21 cellular contexts compared by ENCODE assay signal in the genomic region with DNA sequence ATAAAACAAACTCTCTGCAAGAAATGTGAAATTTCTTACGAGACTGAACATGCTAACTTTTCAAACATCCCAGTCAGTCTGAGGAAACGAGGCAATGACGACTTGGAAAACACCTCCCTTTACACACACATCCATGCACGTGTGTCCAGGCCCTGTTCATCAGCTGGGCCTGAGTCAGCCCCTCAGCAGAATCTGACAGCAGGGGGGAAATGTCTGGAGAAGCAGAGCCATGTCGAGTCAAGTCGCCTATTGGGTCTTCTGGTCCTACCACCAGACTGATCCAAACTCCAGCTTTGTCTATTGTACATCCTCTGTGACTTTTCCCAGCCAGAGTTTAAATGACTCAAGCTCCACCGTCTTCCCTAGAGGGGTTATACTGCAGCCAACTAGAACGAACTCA.
DNase-seq lines count a peak whose midpoint lies in the region; ATAC-seq, FAIRE-seq and TF ChIP-seq lines count a peak whose summit lies in the region.
"Had no signal": no experiment of that assay in that cellular context is flagged by ENCODE, and none has a peak within 500 bp of the region (broad histone marks: within the 10 kb centered on the region; RNA-seq: fewer than 3 reads in every experiment).

No MANE protein-coding gene starts in this region.

- peak overlapping the region; percentile 68; the same call in 1 of the 2 replicates for H3K27ac ChIP-seq in VCaP
- H3K27ac ChIP-seq: uterus had no signal

- FAIRE-seq in urothelium cell line (lab: Jason Lieb, UNC): no peak
- FAIRE-seq: HTR-8/SVneo had no signal

- peaks cover 43% of the 10 kb centered on the region for H3K4me1 Mint-ChIP-seq in activated T-cell treated with anti-CD3 and anti-CD28 coated beads, Interleukin-2, amount 50 U/mL, for 24 hours (ENCODE audit: low read depth)
- H3K4me1 Mint-ChIP-seq: WTC11 had no signal

- H3K36me3 Mint-ChIP-seq in activated T-cell treated with anti-CD3 and anti-CD28 coated beads, Interleukin-2, amount 50 U/mL, for 24 hours (ENCODE audit: low read depth): no peaks in the 10 kb centered on the region
- H3K36me3 Mint-ChIP-seq: natural killer cell treated with Interleukin-12 subunit alpha and Interleukin-12 subunit beta and Interleukin-15 and Interleukin-18, amount 100 ng/mL, for 72 hours; WTC11 had no signal

- ATAC-seq in HG03108 (IDR thresholded peaks at IDR 0.05; ENCODE audit: unreplicated experiment): no peak
- ATAC-seq in HG03175 (IDR thresholded peaks at IDR 0.05; ENCODE audit: unreplicated experiment): no peak
- ATAC-seq: natural killer cell treated with Interleukin-12 subunit alpha and Interleukin-12 subunit beta and Interleukin-15 and Interleukin-18, amount 100 ng/mL, for 72 hours; WTC11 had no signal

- H3K9me3 Mint-ChIP-seq in activated T-cell treated with anti-CD3 and anti-CD28 coated beads, Interleukin-2, amount 50 U/mL, for 24 hours: no peaks in the 10 kb centered on the region
- H3K9me3 Mint-ChIP-seq: natural killer cell treated with Interleukin-12 subunit alpha and Interleukin-12 subunit beta and Interleukin-15 and Interleukin-18, amount 100 ng/mL, for 72 hours had no signal

- no peak overlapping the region for H3K4me3 Mint-ChIP-seq in activated T-cell treated with anti-CD3 and anti-CD28 coated beads, Interleukin-2, amount 50 U/mL, for 24 hours
- H3K4me3 Mint-ChIP-seq: WTC11 had no signal

- H3K27me3 Mint-ChIP-seq in activated T-cell treated with anti-CD3 and anti-CD28 coated beads, Interleukin-2, amount 50 U/mL, for 24 hours: peaks cover 3% of the 10 kb centered on the region

- H3K27ac Mint-ChIP-seq in activated T-cell treated with anti-CD3 and anti-CD28 coated beads, Interleukin-2, amount 50 U/mL, for 24 hours: peak overlapping the region; percentile 98
- H3K27ac Mint-ChIP-seq: WTC11 had no signal

- no peak for TF ChIP-seq CTCF in VCaP (conservative IDR thresholded peaks at IDR 0.05)
- no peak for TF ChIP-seq CTCF in choroid plexus epithelial cell (conservative IDR thresholded peaks at IDR 0.05; ENCODE audit: low read depth, low read length)

- no peak for DNase-seq in activated T-cell treated with anti-CD3 and anti-CD28 coated beads, Interleukin-2, amount 50 U/mL, for 24 hours
- DNase-seq in activated T-cell treated with anti-CD3 and anti-CD28 coated beads, Interleukin-2, amount 50 U/mL, for 1 hour: no peak
- peak; percentile 65 for DNase-seq in choroid plexus epithelial cell (ENCODE audit: low read depth)
- DNase-seq in stimulated activated CD8-positive, alpha-beta memory T cell treated with anti-CD3 and anti-CD28 coated beads, Interleukin-4, amount 100 ng/mL, for 48 hours: peak; percentile 37
- no peak for DNase-seq in urothelium cell line (ENCODE audit: low spot score)
- DNase-seq: activated naive CD4-positive, alpha-beta T cell; Calu3; Karpas-422; midbrain; NCI-H187; NCI-H2227 treated with DMSO at 0.1 percent for 48 hours; SIG-M5; T-helper 2 cell; uterus had no signal

- no peak overlapping the region for H3K4me3 ChIP-seq in choroid plexus epithelial cell (ENCODE audit: low read depth, low read length)
- H3K4me3 ChIP-seq: BLaER1 treated with 17β-estradiol and CSF1 and Interleukin-3, amounts not matched to agents 10 nM and 100 nM; uterus had no signal

Comparison
In these comparisons a context has a peak if more than half of its experiments do, and no peak if none do; other contexts are left out.
1. DNase-seq: peak in choroid plexus epithelial cell (single experiment) and stimulated activated CD8-positive, alpha-beta memory T cell treated with anti-CD3 and anti-CD28 coated beads, Interleukin-4, amount 100 ng/mL, for 48 hours (single experiment); none in activated T-cell treated with anti-CD3 and anti-CD28 coated beads, Interleukin-2, amount 50 U/mL, for 24 hours (single experiment), activated T-cell treated with anti-CD3 and anti-CD28 coated beads, Interleukin-2, amount 50 U/mL, for 1 hour (single experiment) and urothelium cell line (single experiment).